10 cellular contexts compared by ENCODE assay signal in genomic region chr1:212283741-212284140, GRCh38. TPM values are rescaled to one million over a fixed set of nuclear protein-coding genes. Genes with fewer than 3 reads are reported as not detected.
DNase-seq lines count a peak whose midpoint lies in the region; ATAC-seq, FAIRE-seq and TF ChIP-seq lines count a peak whose summit lies in the region.
"Had no signal": no experiment of that assay in that cellular context is flagged by ENCODE, and none has a peak within 500 bp of the region (broad histone marks: within the 10 kb centered on the region; RNA-seq: fewer than 3 reads in every experiment).

No MANE protein-coding gene starts in this region.

- no peak overlapping the region for H3K27ac ChIP-seq in CD8-positive, alpha-beta T cell (ENCODE audit: low read depth, low read length)
- H3K27ac ChIP-seq in body of pancreas: peak overlapping the region; percentile 98 to 100 (median 100)
- peak overlapping the region; percentile 93 for H3K27ac ChIP-seq in naive thymus-derived CD4-positive, alpha-beta T cell (ENCODE audit: low read depth, low read length)

- WGBS in body of pancreas, 2 donors: 26 to 32% methylated on average over 9 of the region's 9 CpGs

- peak overlapping the region; percentile 88 for H3K4me3 ChIP-seq in CD8-positive, alpha-beta T cell (ENCODE audit: low read depth, low read length)
- peak overlapping the region; percentile 80 for H3K4me3 ChIP-seq in LNCaP clone FGC (ENCODE audit: low read depth, low read length)
- H3K4me3 ChIP-seq in body of pancreas: no peak overlapping the region
- H3K4me3 ChIP-seq in naive thymus-derived CD4-positive, alpha-beta T cell (ENCODE audit: low read length): peak overlapping the region; percentile 87

- intact Hi-C loops in CD8-positive, alpha-beta T cell (cut with DNase I, micrococcal nuclease): loop anchor here (10.0 kb wide), 5 partner anchors 119 to 731 kb away; partner anchors contain the start of genes ANGEL2 (in 1 of the 2), LPGAT1 (in 1 of the 2), NSL1 (in 1 of the 2) and SLC30A1 (in 1 of the 2)
- intact Hi-C loops in body of pancreas (cut with DNase I) (no loop called here), posterior cingulate gyrus (cut with DNase I) (loop anchor here (5.0 kb wide), 1 partner anchor 84 kb away; no protein-coding TSS in a partner anchor)
- intact Hi-C loops in naive thymus-derived CD4-positive, alpha-beta T cell (cut with micrococcal nuclease): loop anchor here (2.0 to 10.0 kb wide), 4 partner anchors 97 to 2001 kb away; partner anchors contain the start of gene SMYD2 (in 1 of the 2)

- peaks cover 33% of the 10 kb centered on the region for H3K4me1 Mint-ChIP-seq in CD8-positive, alpha-beta T cell (ENCODE audit: low read depth)
- H3K4me1 Mint-ChIP-seq in naive thymus-derived CD4-positive, alpha-beta T cell: peaks cover 17 to 37% (median 34%) of the 10 kb centered on the region in 7 donors

- TF ChIP-seq CTCF in CD8-positive, alpha-beta T cell (IDR thresholded peaks at IDR 0.05): no peak
- TF ChIP-seq CTCF in LNCaP clone FGC (IDR thresholded peaks at IDR 0.05; ENCODE audit: control insufficient read depth, extremely low read depth, insufficient read depth) (no peak), body of pancreas (IDR thresholded peaks at IDR 0.05) (no peak)

- DNase-seq in CD8-positive, alpha-beta T cell: peak in 1 of 7 experiments; percentile 31
- no peak for DNase-seq in LNCaP clone FGC (ENCODE audit: low read depth)
- DNase-seq in body of pancreas: no peak
- DNase-seq in naive thymus-derived CD4-positive, alpha-beta T cell: peak in 7 of 9 donors; percentile 48 to 74 (median 59)
- no peak for DNase-seq in iPS-NIHi7 (ENCODE audit: extremely low spot score)
- no peak for DNase-seq in GM12892 (ENCODE audit: insufficient read length)
- no peak for DNase-seq in DMS53 treated with DMSO at 0.1 percent for 48 hours (lab: John Stamatoyannopoulos, UW; ENCODE audit: unreplicated experiment)
- DNase-seq in posterior cingulate gyrus: no peak
- DNase-seq: activated CD4-positive, alpha-beta T cell treated with anti-CD3 and anti-CD28 coated beads for 4 hours had no signal

- peak overlapping the region; percentile 99 for H3K27ac Mint-ChIP-seq in CD8-positive, alpha-beta T cell
- H3K27ac Mint-ChIP-seq in naive thymus-derived CD4-positive, alpha-beta T cell: peak overlapping the region; percentile 85 to 99 (median 97)

- peaks cover 15% of the 10 kb centered on the region for H3K36me3 Mint-ChIP-seq in CD8-positive, alpha-beta T cell
- H3K36me3 Mint-ChIP-seq in naive thymus-derived CD4-positive, alpha-beta T cell: peaks cover 0 to 13% (median 0%) of the 10 kb centered on the region in 5 donors

- H3K9me3 Mint-ChIP-seq in CD8-positive, alpha-beta T cell: no peaks in the 10 kb centered on the region
- peaks cover 0 to 2% (median 0%) of the 10 kb centered on the region in 11 donors for H3K9me3 Mint-ChIP-seq in naive thymus-derived CD4-positive, alpha-beta T cell

- H3K27me3 ChIP-seq in CD8-positive, alpha-beta T cell (ENCODE audit: insufficient read depth, low read length): no peaks in the 10 kb centered on the region
- H3K27me3 ChIP-seq in body of pancreas: no peaks in the 10 kb centered on the region
- H3K27me3 ChIP-seq in naive thymus-derived CD4-positive, alpha-beta T cell (ENCODE audit: control insufficient read depth in 2 of 2, insufficient read depth in 2 of 2, low read length in 2 of 2): no peaks in the 10 kb centered on the region

- FAIRE-seq in GM12892 (lab: Jason Lieb, UNC): no peak
- FAIRE-seq: G401.6 had no signal

- CTCF ChIA-PET in CD8-positive, alpha-beta T cell (lab: Charles Lee): interaction anchor here (1.0 to 2.2 kb wide), 4 partner anchors 54 to 213 kb away, joined by 3 to 11 read pairs (median 4); no protein-coding TSS in a partner anchor
- CTCF ChIA-PET in naive thymus-derived CD4-positive, alpha-beta T cell (lab: Charles Lee): no interaction called here

- ATAC-seq in CD8-positive, alpha-beta T cell: no peak
- no peak for ATAC-seq in body of pancreas
- ATAC-seq in naive thymus-derived CD4-positive, alpha-beta T cell: no peak

- no peaks in the 10 kb centered on the region for H3K36me3 ChIP-seq in CD8-positive, alpha-beta T cell (ENCODE audit: insufficient read depth, low read length)
- H3K36me3 ChIP-seq in body of pancreas (replicated peaks in 1 of 2; ENCODE audit: insufficient read depth in 1 of 2, low read depth in 2 of 2): no peaks in the 10 kb centered on the region
- peaks cover 0 to 5% (median 0%) of the 10 kb centered on the region in 3 experiments for H3K36me3 ChIP-seq in naive thymus-derived CD4-positive, alpha-beta T cell (ENCODE audit: control insufficient read depth in 2 of 3, insufficient read depth in 3 of 3, low read length in 3 of 3)

- peak overlapping the region; percentile 96 for H3K4me3 Mint-ChIP-seq in CD8-positive, alpha-beta T cell
- peak overlapping the region; percentile 93 to 98 (median 98) for H3K4me3 Mint-ChIP-seq in naive thymus-derived CD4-positive, alpha-beta T cell

- H3K4me1 ChIP-seq in CD8-positive, alpha-beta T cell (ENCODE audit: insufficient read depth, low read length): peaks cover 22% of the 10 kb centered on the region
- peaks cover 14% of the 10 kb centered on the region for H3K4me1 ChIP-seq in body of pancreas
- peaks cover 18% of the 10 kb centered on the region in 2 donors for H3K4me1 ChIP-seq in naive thymus-derived CD4-positive, alpha-beta T cell (ENCODE audit: control insufficient read depth in 2 of 2, insufficient read depth in 2 of 2, low read length in 2 of 2)

- H3K9me3 ChIP-seq in CD8-positive, alpha-beta T cell (ENCODE audit: low read length): no peaks in the 10 kb centered on the region
- no peaks in the 10 kb centered on the region for H3K9me3 ChIP-seq in body of pancreas
- no peaks in the 10 kb centered on the region for H3K9me3 ChIP-seq in naive thymus-derived CD4-positive, alpha-beta T cell (ENCODE audit: control insufficient read depth in 2 of 3, low read length in 3 of 3)

- POLR2A ChIA-PET in CD8-positive, alpha-beta T cell (lab: Charles Lee): interaction anchor here (1.7 kb wide), 1 partner anchor 248 kb away, joined by 7 read pairs; the partner anchor contains the start of genes DTL and INTS7
- POLR2A ChIA-PET in naive thymus-derived CD4-positive, alpha-beta T cell (lab: Charles Lee): interaction anchor here (0.7 to 2.0 kb wide), 4 partner anchors 25 to 441 kb away, joined by 3 to 14 read pairs (median 4); no protein-coding TSS in a partner anchor

- H3K27me3 Mint-ChIP-seq in CD8-positive, alpha-beta T cell (ENCODE audit: low read depth): no peaks in the 10 kb centered on the region
- peaks cover 0 to 7% (median 0%) of the 10 kb centered on the region in 5 donors for H3K27me3 Mint-ChIP-seq in naive thymus-derived CD4-positive, alpha-beta T cell

- TF ChIP-seq POLR2A in body of pancreas (IDR thresholded peaks at IDR 0.05): no peak
- TF ChIP-seq POLR2A in GM12892 (IDR thresholded peaks at IDR 0.05; ENCODE audit: low read depth, low read length): no peak

RNA-seq across cellular contexts. Expression of gene PPP2R5A, which starts 1.5 kb away (rescaled TPM):
- 10 to 100 TPM; 57.8 to 60.5 TPM for total RNA-seq in CD8-positive, alpha-beta T cell
- 10 to 100 TPM; 30.3 to 32.7 TPM for total RNA-seq in body of pancreas
- 10 to 100 TPM; 38.5 to 52.7 (median 49.8) TPM for total RNA-seq in naive thymus-derived CD4-positive, alpha-beta T cell
- polyA plus RNA-seq in naive thymus-derived CD4-positive, alpha-beta T cell: 10 to 100 TPM; 22.9 to 27.5 TPM
- polyA plus RNA-seq in GM12892 (2012; ENCODE audit: missing spikeins): 26.3 TPM

Comparison
In these comparisons a context has a peak if more than half of its experiments do, and no peak if none do; other contexts are left out.
1. DNase-seq: peak in naive thymus-derived CD4-positive, alpha-beta T cell (7 of 9); none in LNCaP clone FGC (single experiment), body of pancreas (0 of 4), iPS-NIHi7 (single experiment), GM12892 (single experiment), DMS53 treated with DMSO at 0.1 percent for 48 hours (single experiment) and posterior cingulate gyrus (0 of 10).
2. H3K4me3 ChIP-seq: peak in CD8-positive, alpha-beta T cell (single experiment), LNCaP clone FGC (single experiment) and naive thymus-derived CD4-positive, alpha-beta T cell (single experiment); none in body of pancreas (0 of 2).